In the genomic region with DNA sequence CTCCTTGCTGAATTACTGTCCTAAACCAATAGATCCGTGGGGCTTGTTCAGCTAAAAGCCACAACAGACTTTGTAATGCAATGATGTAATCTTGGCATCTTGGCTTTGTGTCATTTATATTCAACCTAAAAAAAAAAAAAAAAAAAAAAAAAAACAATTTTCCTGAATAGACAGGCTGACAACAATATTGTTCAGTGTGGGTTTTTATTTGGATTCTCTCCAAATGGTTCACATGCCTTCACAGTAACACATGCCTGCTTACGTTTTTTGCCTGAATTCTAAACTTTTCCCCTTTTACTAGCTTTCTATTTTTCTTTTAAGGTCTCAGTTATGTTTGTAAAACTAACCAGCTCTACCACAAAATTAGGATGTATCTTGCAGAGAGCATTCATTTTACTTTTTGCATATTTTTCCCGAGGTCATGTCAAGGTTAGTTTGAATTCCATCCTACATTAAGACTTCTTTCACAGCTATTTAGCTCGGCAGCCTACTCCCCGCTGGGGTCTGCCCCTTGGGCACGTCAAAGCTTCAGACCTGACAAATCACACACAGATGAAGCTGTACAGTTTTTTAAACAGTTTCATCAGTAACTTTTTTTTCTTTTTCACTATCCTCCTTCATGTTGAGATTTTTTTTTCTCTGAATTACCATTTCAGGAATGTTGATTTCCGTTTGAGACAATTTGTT, we compare ENCODE assay signal across 11 cellular contexts.
DNase-seq lines count a peak whose midpoint lies in the region; ATAC-seq, FAIRE-seq and TF ChIP-seq lines count a peak whose summit lies in the region.
"Had no signal": no experiment of that assay in that cellular context is flagged by ENCODE, and none has a peak within 500 bp of the region (broad histone marks: within the 10 kb centered on the region; RNA-seq: fewer than 3 reads in every experiment).

No MANE protein-coding gene starts in this region.

- peaks cover 5% of the 10 kb centered on the region for H3K27me3 Mint-ChIP-seq in Caco-2 (ENCODE audit: insufficient read depth, unreplicated experiment)
- H3K27me3 Mint-ChIP-seq: activated CD8-positive, alpha-beta memory T cell treated with anti-CD3 and anti-CD28 coated beads, Interleukin-2, amount 10 ng/mL, durations not matched to agents 7 days and 5 days; CD4-positive, alpha-beta memory T cell had no signal

- H3K36me3 ChIP-seq in ACC112 (ENCODE audit: insufficient read depth, low read length): no peaks in the 10 kb centered on the region
- H3K36me3 ChIP-seq in right lobe of liver: no peaks in the 10 kb centered on the region
- no peaks in the 10 kb centered on the region for H3K36me3 ChIP-seq in neuronal stem cell (replicated peaks in 1 of 2; ENCODE audit: control insufficient read depth in 2 of 2, insufficient read depth in 2 of 2, low read length in 2 of 2)
- H3K36me3 ChIP-seq in Caco-2 (ENCODE audit: control insufficient read depth, insufficient read depth, low read length): no peaks in the 10 kb centered on the region

- H2BK12ac ChIP-seq in neuronal stem cell (ENCODE audit: low read length): no peak overlapping the region

- TF ChIP-seq CTCF in right lobe of liver (IDR thresholded peaks at IDR 0.05): no peak
- no peak for TF ChIP-seq CTCF in Caco-2 (IDR thresholded peaks at IDR 0.05; ENCODE audit: insufficient read depth in 1 of 2, low read depth in 1 of 2, low read length in 1 of 2, severe bottlenecking in 1 of 2, unreplicated experiment in 1 of 2)

- 20% methylated on average over 7 of the region's 7 CpGs for WGBS in right lobe of liver (ENCODE audit: insufficient coverage, low coverage, low lambda C conversion rate, missing lambda C conversion rate)
- no CpG with 5 or more reads among the region's 7 CpGs for WGBS in neuronal stem cell (ENCODE audit: extremely low coverage in 2 of 2, insufficient read length in 2 of 2, insufficient replicate concordance in 1 of 2), 2 donors

- TF ChIP-seq POLR2A in right lobe of liver (IDR thresholded peaks at IDR 0.05): no peak

- peak; percentile 62 to 83 (median 73) for ATAC-seq in right lobe of liver
- ATAC-seq: activated CD8-positive, alpha-beta memory T cell treated with anti-CD3 and anti-CD28 coated beads, Interleukin-2, amount 10 ng/mL, durations not matched to agents 7 days and 5 days had no signal

- H3K4me1 ChIP-seq in ACC112 (ENCODE audit: control insufficient read depth, insufficient read depth, low read length, unreplicated experiment): peaks cover 13% of the 10 kb centered on the region
- peaks cover 0 to 18% (median 0%) of the 10 kb centered on the region in 4 donors for H3K4me1 ChIP-seq in right lobe of liver
- peaks cover 8 to 47% of the 10 kb centered on the region in 2 donors for H3K4me1 ChIP-seq in neuronal stem cell (ENCODE audit: control insufficient read depth in 2 of 2, insufficient read depth in 1 of 2, low read depth in 1 of 2, low read length in 2 of 2)
- no peaks in the 10 kb centered on the region for H3K4me1 ChIP-seq in Caco-2

- H3K9ac ChIP-seq in neuronal stem cell (ENCODE audit: low read depth, low read length, poor library complexity): no peak overlapping the region

- no peak overlapping the region for H3K4me2 ChIP-seq in neuronal stem cell (ENCODE audit: insufficient read depth, low read length, poor library complexity, severe bottlenecking)

- no peaks in the 10 kb centered on the region for H3K9me3 ChIP-seq in right lobe of liver
- H3K9me3 ChIP-seq in neuronal stem cell (replicated peaks in 1 of 2; ENCODE audit: control insufficient read depth in 2 of 2, insufficient read depth in 1 of 2, low read depth in 1 of 2, low read length in 2 of 2): no peaks in the 10 kb centered on the region
- H3K9me3 ChIP-seq in Caco-2: no peaks in the 10 kb centered on the region

- no peak overlapping the region for H2AK5ac ChIP-seq in neuronal stem cell (ENCODE audit: low read depth, low read length)

- no peak overlapping the region for H4K8ac ChIP-seq in neuronal stem cell (ENCODE audit: low read depth, low read length)

- no peak overlapping the region for H2BK15ac ChIP-seq in neuronal stem cell (ENCODE audit: low read length)

- H3K79me2 ChIP-seq in ACC112 (ENCODE audit: control insufficient read depth, insufficient read depth, low read length, unreplicated experiment): no peaks in the 10 kb centered on the region

- BruUV-seq in Caco-2 (replicated peaks; lab: Mats Ljungman, UMichigan): no TSS peak

- H3K27ac ChIP-seq in ACC112 (ENCODE audit: low read depth, low read length): peak overlapping the region; percentile 56
- no peak overlapping the region for H3K27ac ChIP-seq in right lobe of liver
- no peak overlapping the region for H3K27ac ChIP-seq in neuronal stem cell (replicated peaks; ENCODE audit: low read length)

- no peaks in the 10 kb centered on the region for H3K4me1 Mint-ChIP-seq in Caco-2 (ENCODE audit: low read depth, unreplicated experiment)
- H3K4me1 Mint-ChIP-seq: activated CD8-positive, alpha-beta memory T cell treated with anti-CD3 and anti-CD28 coated beads, Interleukin-2, amount 10 ng/mL, durations not matched to agents 7 days and 5 days; CD4-positive, alpha-beta memory T cell had no signal

- H2AFZ ChIP-seq in ACC112 (ENCODE audit: low read length, unreplicated experiment) (peak overlapping the region; percentile 92), neuronal stem cell (ENCODE audit: low read length) (no peak overlapping the region)

- CTCF ChIA-PET in Caco-2 (lab: Charles Lee): no interaction called here

- DNase-seq in HTR-8/SVneo (ENCODE audit: insufficient read length, low spot score) (peak; percentile 27), dedifferentiated amniotic fluid mesenchymal stem cell (ENCODE audit: extremely low spot score) (peak; percentile 59), right lobe of liver (peak in 1 of 3 donors; percentile 42), RPMI8226 (no peak), neuronal stem cell (ENCODE audit: low spot score) (no peak), KG1 (lab: John Stamatoyannopoulos, UW) (no peak), Caco-2 (no peak)
- DNase-seq: activated CD8-positive, alpha-beta memory T cell treated with anti-CD3 and anti-CD28 coated beads, Interleukin-2, amount 10 ng/mL, durations not matched to agents 7 days and 5 days; CD4-positive, alpha-beta memory T cell had no signal

- no peak overlapping the region for H2BK120ac ChIP-seq in neuronal stem cell (ENCODE audit: low read depth, low read length)

- no peak overlapping the region for H3K4ac ChIP-seq in neuronal stem cell (ENCODE audit: low read length)

- H2BK5ac ChIP-seq in neuronal stem cell (ENCODE audit: low read length): no peak overlapping the region

- H3K27ac Mint-ChIP-seq in Caco-2 (ENCODE audit: unreplicated experiment): no peak overlapping the region
- H3K27ac Mint-ChIP-seq: activated CD8-positive, alpha-beta memory T cell treated with anti-CD3 and anti-CD28 coated beads, Interleukin-2, amount 10 ng/mL, durations not matched to agents 7 days and 5 days; CD4-positive, alpha-beta memory T cell; progenitor cell of endocrine pancreas had no signal

- no peak overlapping the region for H4K91ac ChIP-seq in neuronal stem cell (ENCODE audit: low read depth, low read length, poor library complexity)

- no peak overlapping the region for H3K4me3 Mint-ChIP-seq in Caco-2 (ENCODE audit: unreplicated experiment)
- H3K4me3 Mint-ChIP-seq: activated CD8-positive, alpha-beta memory T cell treated with anti-CD3 and anti-CD28 coated beads, Interleukin-2, amount 10 ng/mL, durations not matched to agents 7 days and 5 days had no signal

- intact Hi-C loops in right lobe of liver (cut with DNase I) (no loop called here), Caco-2 (cut with micrococcal nuclease; ENCODE audit: unreplicated experiment) (no loop called here)

- no peak for FAIRE-seq in HTR-8/SVneo (lab: Jason Lieb, UNC)

- H3K79me1 ChIP-seq in neuronal stem cell (ENCODE audit: low read depth, low read length): no peaks in the 10 kb centered on the region

- H3K4me3 ChIP-seq in ACC112 (ENCODE audit: low read depth, low read length) (peak overlapping the region; percentile 70), right lobe of liver (peak overlapping the region; percentile 18 to 23 (median 23)), neuronal stem cell (ENCODE audit: low read length in 2 of 2) (peak overlapping the region in 1 of 2 donors; percentile 2), Caco-2 (ENCODE audit: low read depth, low read length) (no peak overlapping the region)

- POLR2A ChIA-PET in Caco-2 (lab: Charles Lee): no interaction called here

- H3K36me3 Mint-ChIP-seq in Caco-2 (ENCODE audit: insufficient read depth, unreplicated experiment): no peaks in the 10 kb centered on the region
- H3K36me3 Mint-ChIP-seq: activated CD8-positive, alpha-beta memory T cell treated with anti-CD3 and anti-CD28 coated beads, Interleukin-2, amount 10 ng/mL, durations not matched to agents 7 days and 5 days; CD4-positive, alpha-beta memory T cell had no signal

- no peak overlapping the region for H3K18ac ChIP-seq in neuronal stem cell (ENCODE audit: low read length)

- H3K9me3 Mint-ChIP-seq in Caco-2 (ENCODE audit: unreplicated experiment): no peaks in the 10 kb centered on the region

- H3K27me3 ChIP-seq in ACC112 (ENCODE audit: insufficient read depth, low read length) (no peaks in the 10 kb centered on the region), right lobe of liver (no peaks in the 10 kb centered on the region), neuronal stem cell (ENCODE audit: control insufficient read depth in 3 of 3, insufficient read depth in 3 of 3, low read depth in 1 of 3, low read length in 3 of 3) (no peaks in the 10 kb centered on the region), Caco-2 (replicated peaks; ENCODE audit: control insufficient read depth, insufficient read depth, low read length) (no peaks in the 10 kb centered on the region)

- no peak overlapping the region for H3K23ac ChIP-seq in neuronal stem cell (ENCODE audit: low read depth, low read length, poor library complexity)

- no peak overlapping the region for H3K14ac ChIP-seq in neuronal stem cell (ENCODE audit: low read length)

Comparison
In these comparisons a context has a peak if more than half of its experiments do, and no peak if none do; other contexts are left out.
1. DNase-seq: peak in HTR-8/SVneo (single experiment) and dedifferentiated amniotic fluid mesenchymal stem cell (single experiment); none in RPMI8226 (single experiment), neuronal stem cell (single experiment), KG1 (single experiment) and Caco-2 (0 of 2).